In the genomic region with DNA sequence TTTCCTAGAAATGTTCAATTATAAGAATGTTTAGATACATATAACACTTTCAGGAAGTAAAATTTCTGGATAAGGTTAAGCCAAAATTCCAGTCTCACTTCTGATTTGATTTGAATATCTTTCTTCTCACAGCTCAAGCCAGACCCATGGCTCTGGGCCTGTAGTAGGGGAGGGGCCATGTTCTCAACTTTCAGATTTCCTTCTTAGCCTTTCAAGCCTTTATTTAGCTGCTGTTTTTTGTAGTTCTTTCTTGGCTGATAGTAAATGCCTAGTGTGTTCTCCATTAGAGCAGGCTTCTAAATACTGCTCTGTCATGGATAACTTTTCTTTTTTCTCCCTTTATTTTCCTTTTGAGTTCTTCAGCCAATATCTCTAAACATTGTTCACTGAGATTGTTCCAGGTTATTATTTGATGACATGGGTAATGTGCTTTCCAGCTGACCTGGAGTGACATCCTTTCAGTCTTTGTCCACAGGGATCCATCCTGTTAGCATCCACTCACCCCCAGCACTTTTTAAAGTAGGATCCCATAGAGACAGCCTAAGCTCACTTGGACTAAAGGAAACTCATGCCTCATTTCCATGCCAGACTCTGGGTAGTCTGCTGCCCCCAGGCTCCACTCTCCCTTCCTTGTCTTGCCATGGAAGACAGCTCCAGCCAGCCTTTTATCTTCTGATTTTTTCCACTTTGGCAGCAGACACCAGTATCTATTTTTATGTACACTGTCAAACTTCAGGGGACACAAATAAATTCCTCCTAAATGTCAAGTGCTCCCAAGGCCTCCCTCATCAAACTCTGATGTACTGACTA, we compare ENCODE assay signal across 18 cellular contexts.
DNase-seq lines count a peak whose midpoint lies in the region; ATAC-seq and TF ChIP-seq lines count a peak whose summit lies in the region.
"Had no signal": no experiment of that assay in that cellular context is flagged by ENCODE, and none has a peak within 500 bp of the region (broad histone marks: within the 10 kb centered on the region; RNA-seq: fewer than 3 reads in every experiment).

No MANE protein-coding gene starts in this region.

- peaks cover 7% of the 10 kb centered on the region for H3K4me1 Mint-ChIP-seq in brain
- H3K4me1 Mint-ChIP-seq in neural crest cell, result peaks cover 27% of the 10 kb centered on the region
- H3K4me1 Mint-ChIP-seq: activated CD8-positive, alpha-beta memory T cell treated with anti-CD3 and anti-CD28 coated beads, Interleukin-2, amount 10 ng/mL, durations not matched to agents 7 days and 5 days had no signal

- DNase-seq in cardiac muscle cell (ENCODE audit: low read depth in 1 of 2, low spot score in 1 of 2), result peak in 1 of 2 donors; percentile 15
- DNase-seq in neural crest cell (ENCODE audit: low read depth, low spot score), result no peak
- no peak for DNase-seq in tibial nerve (ENCODE audit: low spot score in 2 of 2)
- no peak for DNase-seq in Peyer's patch
- DNase-seq in right lobe of liver, result no peak
- no peak for DNase-seq in suprapubic skin (ENCODE audit: low spot score in 2 of 2)
- DNase-seq: activated CD4-positive, alpha-beta T cell treated with anti-CD3 and anti-CD28 coated beads for 4 hours; activated CD8-positive, alpha-beta memory T cell treated with anti-CD3 and anti-CD28 coated beads, Interleukin-2, amount 10 ng/mL, durations not matched to agents 7 days and 5 days; CD4-positive, alpha-beta T cell; cerebellar nuclear complex; DMS153; foreskin keratinocyte; GF-D8; kidney glomerular epithelial cell; stimulated activated CD4-positive, alpha-beta T cell treated with anti-CD3 and anti-CD28 coated beads, Interleukin-2, amount 100 ng/mL, for 24 hours had no signal

- ATAC-seq in right lobe of liver, result no peak
- ATAC-seq: activated CD8-positive, alpha-beta memory T cell treated with anti-CD3 and anti-CD28 coated beads, Interleukin-2, amount 10 ng/mL, durations not matched to agents 7 days and 5 days; foreskin keratinocyte had no signal

- H3K9me3 ChIP-seq in cardiac muscle cell (ENCODE audit: low read depth) (no peaks in the 10 kb centered on the region), tibial nerve (no peaks in the 10 kb centered on the region), Peyer's patch (no peaks in the 10 kb centered on the region), right lobe of liver (no peaks in the 10 kb centered on the region), suprapubic skin (no peaks in the 10 kb centered on the region)

- intact Hi-C loops in right lobe of liver (cut with DNase I), result no loop called here

- H3K4me1 ChIP-seq in cardiac muscle cell (ENCODE audit: low read depth) (peaks cover 50% of the 10 kb centered on the region), tibial nerve (peaks cover 0 to 48% (median 21%) of the 10 kb centered on the region in 4 donors), Peyer's patch (peaks cover 0 to 3% (median 0%) of the 10 kb centered on the region in 4 donors), right lobe of liver (no peaks in the 10 kb centered on the region), suprapubic skin (peaks cover 14% of the 10 kb centered on the region)
- H3K4me1 ChIP-seq: foreskin keratinocyte had no signal

- TF ChIP-seq EP300 in tibial nerve (IDR thresholded peaks at IDR 0.05) (no peak), suprapubic skin (IDR thresholded peaks at IDR 0.05) (no peak)

- H3K27ac Mint-ChIP-seq in brain (peak overlapping the region in 4 of 5 experiments; percentile 65 to 93 (median 88)), neural crest cell (ENCODE audit: unreplicated experiment) (peak overlapping the region; percentile 86)
- H3K27ac Mint-ChIP-seq: activated CD8-positive, alpha-beta memory T cell treated with anti-CD3 and anti-CD28 coated beads, Interleukin-2, amount 10 ng/mL, durations not matched to agents 7 days and 5 days; activated T-helper 2 cell treated with anti-CD3 and anti-CD28 coated beads, Interferon-gamma antibody, Interleukin-2, Interleukin-4, amounts not matched to agents 10 μg/mL and 5 μg/mL and 100 μg/mL, durations not matched to agents 14 hours and 24 hours and 36 hours; CD4-positive, alpha-beta T cell; stimulated activated naive CD8-positive, alpha-beta T cell treated with anti-CD3 and anti-CD28 coated beads, Interleukin-15, Interleukin-2, amounts not matched to agents 100 ng/mL and 50 ng/mL, for 24 hours had no signal

- no peaks in the 10 kb centered on the region for H3K27me3 Mint-ChIP-seq in brain
- H3K27me3 Mint-ChIP-seq in neural crest cell (ENCODE audit: low read depth), result no peaks in the 10 kb centered on the region
- H3K27me3 Mint-ChIP-seq: activated CD8-positive, alpha-beta memory T cell treated with anti-CD3 and anti-CD28 coated beads, Interleukin-2, amount 10 ng/mL, durations not matched to agents 7 days and 5 days; CD4-positive, alpha-beta T cell; stimulated activated naive CD8-positive, alpha-beta T cell treated with anti-CD3 and anti-CD28 coated beads, Interleukin-15, Interleukin-2, amounts not matched to agents 100 ng/mL and 50 ng/mL, for 24 hours had no signal

- H3K36me3 Mint-ChIP-seq in brain, result no peaks in the 10 kb centered on the region
- peaks cover 2% of the 10 kb centered on the region for H3K36me3 Mint-ChIP-seq in neural crest cell (ENCODE audit: low read depth)
- H3K36me3 Mint-ChIP-seq: activated CD8-positive, alpha-beta memory T cell treated with anti-CD3 and anti-CD28 coated beads, Interleukin-2, amount 10 ng/mL, durations not matched to agents 7 days and 5 days had no signal

- no peaks in the 10 kb centered on the region for H3K36me3 ChIP-seq in cardiac muscle cell
- H3K36me3 ChIP-seq in tibial nerve, result no peaks in the 10 kb centered on the region
- no peaks in the 10 kb centered on the region for H3K36me3 ChIP-seq in Peyer's patch
- H3K36me3 ChIP-seq in right lobe of liver, result no peaks in the 10 kb centered on the region
- H3K36me3 ChIP-seq in suprapubic skin, result no peaks in the 10 kb centered on the region

- peak overlapping the region in 1 of 5 experiments; percentile 6 for H3K4me3 Mint-ChIP-seq in brain
- H3K4me3 Mint-ChIP-seq in neural crest cell, result peak overlapping the region; percentile 41
- H3K4me3 Mint-ChIP-seq: activated CD8-positive, alpha-beta memory T cell treated with anti-CD3 and anti-CD28 coated beads, Interleukin-2, amount 10 ng/mL, durations not matched to agents 7 days and 5 days; CD4-positive, alpha-beta T cell; stimulated activated naive CD8-positive, alpha-beta T cell treated with anti-CD3 and anti-CD28 coated beads, Interleukin-15, Interleukin-2, amounts not matched to agents 100 ng/mL and 50 ng/mL, for 24 hours had no signal

- no peak overlapping the region for H3K4me3 ChIP-seq in cardiac muscle cell
- H3K4me3 ChIP-seq in tibial nerve, result no peak overlapping the region
- H3K4me3 ChIP-seq in Peyer's patch, result no peak overlapping the region
- no peak overlapping the region for H3K4me3 ChIP-seq in right lobe of liver
- no peak overlapping the region for H3K4me3 ChIP-seq in suprapubic skin

- TF ChIP-seq CTCF in brain (conservative IDR thresholded peaks at IDR 0.05) (no peak), cardiac muscle cell (IDR thresholded peaks at IDR 0.05; ENCODE audit: low read depth, low read length) (no peak), neural crest cell (conservative IDR thresholded peaks at IDR 0.05) (no peak), tibial nerve (IDR thresholded peaks at IDR 0.05) (no peak), Peyer's patch (IDR thresholded peaks at IDR 0.05) (no peak), right lobe of liver (IDR thresholded peaks at IDR 0.05) (no peak), suprapubic skin (IDR thresholded peaks at IDR 0.05) (no peak)

- H3K27ac ChIP-seq in cardiac muscle cell (peak overlapping the region; percentile 79), tibial nerve (peak overlapping the region in 3 of 4 donors; percentile 29 to 84 (median 61)), Peyer's patch (no peak overlapping the region), right lobe of liver (no peak overlapping the region), suprapubic skin (no peak overlapping the region)
- H3K27ac ChIP-seq: foreskin keratinocyte had no signal

- H3K9me3 Mint-ChIP-seq in brain (peaks cover 0 to 13% (median 6%) of the 10 kb centered on the region in 5 experiments), neural crest cell (peaks cover 12% of the 10 kb centered on the region)
- H3K9me3 Mint-ChIP-seq: activated T-helper 2 cell treated with anti-CD3 and anti-CD28 coated beads, Interferon-gamma antibody, Interleukin-2, Interleukin-4, amounts not matched to agents 10 μg/mL and 5 μg/mL and 100 μg/mL, durations not matched to agents 14 hours and 24 hours and 36 hours had no signal

- TF ChIP-seq POLR2A in tibial nerve (IDR thresholded peaks at IDR 0.05) (no peak), Peyer's patch (IDR thresholded peaks at IDR 0.05) (no peak), right lobe of liver (IDR thresholded peaks at IDR 0.05) (no peak), suprapubic skin (IDR thresholded peaks at IDR 0.05) (no peak)

- H3K27me3 ChIP-seq in cardiac muscle cell, result no peaks in the 10 kb centered on the region
- H3K27me3 ChIP-seq in tibial nerve, result no peaks in the 10 kb centered on the region
- no peaks in the 10 kb centered on the region for H3K27me3 ChIP-seq in Peyer's patch
- no peaks in the 10 kb centered on the region for H3K27me3 ChIP-seq in right lobe of liver
- no peaks in the 10 kb centered on the region for H3K27me3 ChIP-seq in suprapubic skin
- H3K27me3 ChIP-seq: foreskin keratinocyte had no signal

Comparison
In these comparisons a context has a peak if more than half of its experiments do, and no peak if none do; other contexts are left out.
1. H3K27ac ChIP-seq: peak in cardiac muscle cell (single experiment) and tibial nerve (3 of 4); none in Peyer's patch (0 of 4), right lobe of liver (0 of 3) and suprapubic skin (single experiment).